Comparison of ENCODE assay signal across 8 cellular contexts in the genomic region with DNA sequence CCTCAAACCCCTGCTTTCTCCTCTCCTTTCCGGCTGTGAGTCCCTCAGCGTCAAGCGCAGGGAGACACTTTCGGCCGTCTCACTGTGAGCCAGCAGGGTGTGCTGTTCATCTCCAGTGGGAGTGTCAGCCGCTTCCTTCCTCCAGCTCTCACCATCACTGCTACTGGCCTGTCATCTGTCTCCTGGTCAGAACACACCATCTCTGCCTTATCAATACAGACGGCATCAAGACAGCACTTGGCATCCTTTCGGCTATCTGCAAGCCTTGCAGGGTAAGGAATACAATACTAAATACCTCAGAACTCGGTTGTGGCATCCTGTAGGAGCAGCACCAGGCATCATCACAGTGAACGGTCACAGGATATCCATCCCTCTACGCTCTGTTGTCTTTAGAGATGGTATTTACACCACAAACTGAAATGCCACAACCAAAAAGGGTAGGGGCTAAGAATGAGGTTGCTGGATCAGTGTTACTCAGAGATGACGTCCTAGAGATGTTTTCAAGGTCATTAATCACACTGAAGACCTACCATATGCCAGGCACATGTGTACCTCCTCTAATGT. TPM values are rescaled to one million over a fixed set of nuclear protein-coding genes. Genes with fewer than 3 reads are reported as not detected.
DNase-seq lines count a peak whose midpoint lies in the region; ATAC-seq, FAIRE-seq and TF ChIP-seq lines count a peak whose summit lies in the region.

No MANE protein-coding gene starts in this region.

- peak; percentile 59 for FAIRE-seq in GM12891 (lab: Jason Lieb, UNC)

- H3K27me3 ChIP-seq in SK-N-SH (ENCODE audit: insufficient read depth) (no peaks in the 10 kb centered on the region), parathyroid adenoma (ENCODE audit: control insufficient read depth, insufficient read depth, low read length) (no peaks in the 10 kb centered on the region)

- H3K36me3 ChIP-seq in SK-N-SH (replicated peaks in 1 of 2; ENCODE audit: control insufficient read depth in 1 of 2, insufficient read depth in 2 of 2, low read length in 1 of 2) (peaks cover 17 to 18% of the 10 kb centered on the region in 2 experiments), parathyroid adenoma (ENCODE audit: control insufficient read depth, insufficient read depth, low read length) (no peaks in the 10 kb centered on the region)

- no peak overlapping the region for H3K4me2 ChIP-seq in SK-N-SH
- no peak overlapping the region for H3K4me2 ChIP-seq in parathyroid adenoma (ENCODE audit: low read length)

- H3K4me3 ChIP-seq in SK-N-SH (ENCODE audit: low read depth in 2 of 2, low read length in 1 of 2) (no peak overlapping the region), parathyroid adenoma (ENCODE audit: low read depth, low read length) (no peak overlapping the region), lower leg skin (ENCODE audit: low read depth, poor library complexity, severe bottlenecking) (no peak overlapping the region)

- no peak for TF ChIP-seq POLR2A in GM12891 (IDR thresholded peaks at IDR 0.05; ENCODE audit: low read depth, low read length)
- TF ChIP-seq POLR2A in lower leg skin (IDR thresholded peaks at IDR 0.05): no peak

- POLR2A ChIA-PET in SK-N-SH (lab: Yijun Ruan, JAX): interaction anchor here (0.7 kb wide), 1 partner anchor 56 kb away, joined by 3 read pairs; no protein-coding TSS in a partner anchor

- TF ChIP-seq EP300 in SK-N-SH (IDR thresholded peaks at IDR 0.05; ENCODE audit: borderline replicate concordance in 1 of 2, low read depth in 1 of 2, low read length in 1 of 2): no peak

- H3K4me1 ChIP-seq in SK-N-SH (ENCODE audit: control insufficient read depth in 1 of 2, insufficient read depth in 2 of 2, low read depth in 1 of 2, low read length in 1 of 2) (peaks cover 0 to 12% of the 10 kb centered on the region in 2 experiments; a peak in 1 of 4 replicates), parathyroid adenoma (no peaks in the 10 kb centered on the region)

- H3K9me2 ChIP-seq in SK-N-SH: no peaks in the 10 kb centered on the region

- TF ChIP-seq CTCF in SK-N-SH (IDR thresholded peaks at IDR 0.05) (peak; percentile 55), parathyroid adenoma (IDR thresholded peaks at IDR 0.05) (peak; percentile 43), lower leg skin (IDR thresholded peaks at IDR 0.05) (no peak)

- no peaks in the 10 kb centered on the region for H4K20me1 ChIP-seq in SK-N-SH (ENCODE audit: insufficient read depth)

- H3F3A ChIP-seq in SK-N-SH (replicated peaks; ENCODE audit: insufficient read depth): peaks cover 31% of the 10 kb centered on the region

- no peak for ATAC-seq in HG02588 (IDR thresholded peaks at IDR 0.05; ENCODE audit: unreplicated experiment)

- intact Hi-C loops in lower leg skin (cut with DNase I; ENCODE audit: low total_unique reads): no loop called here

- H2AFZ ChIP-seq in SK-N-SH (ENCODE audit: low read depth) (no peak overlapping the region), parathyroid adenoma (no peak overlapping the region)

- H3K79me2 ChIP-seq in SK-N-SH (ENCODE audit: insufficient read depth) (no peaks in the 10 kb centered on the region), parathyroid adenoma (no peaks in the 10 kb centered on the region)

- peak; percentile 58 for TF ChIP-seq RAD21 in SK-N-SH (IDR thresholded peaks at IDR 0.05; ENCODE audit: low read length)

- H3K27ac ChIP-seq in SK-N-SH (ENCODE audit: low read depth in 2 of 2, low read length in 1 of 2): peak overlapping the region; percentile 5 to 8; a peak in 2 of 4 replicates
- H3K27ac ChIP-seq in parathyroid adenoma: no peak overlapping the region

- H3K9me3 ChIP-seq in SK-N-SH (no peaks in the 10 kb centered on the region), parathyroid adenoma (ENCODE audit: control insufficient read depth, low read length) (no peaks in the 10 kb centered on the region)

- peak; percentile 56 for DNase-seq in AG08396 (ENCODE audit: low spot score)
- no peak for DNase-seq in GM12891 (ENCODE audit: insufficient read length, low spot score)
- DNase-seq in SK-N-SH: peak; percentile 69
- peak; percentile 55 for DNase-seq in fibroblast of peridontal ligament (ENCODE audit: extremely low read depth)
- DNase-seq in NCI-H2029 treated with DMSO at 0.1 percent for 48 hours (lab: John Stamatoyannopoulos, UW): no peak
- no peak for DNase-seq in lower leg skin (ENCODE audit: low spot score in 2 of 2)

- CTCF ChIA-PET in SK-N-SH (lab: Yijun Ruan, JAX): interaction anchor here (0.6 to 3.9 kb wide), 11 partner anchors 10 to 150 kb away, joined by 3 to 34 read pairs (median 4); partner anchors contain the start of genes DYNC1LI2 and NAE1

- WGBS in SK-N-SH (ENCODE audit: low lambda C conversion rate): 76% methylated on average over 11 of the region's 12 CpGs
- 50 to 60% methylated on average over 12 of the region's 12 CpGs for WGBS in lower leg skin, 2 donors

- no peak overlapping the region for H3K9ac ChIP-seq in SK-N-SH
- no peak overlapping the region for H3K9ac ChIP-seq in parathyroid adenoma

TF ChIP-seq in GM12891, 5 proteins besides CTCF, POLR2A, EP300 and RAD21:
- no peak for TF ChIP-seq POU2F2 (IDR thresholded peaks at IDR 0.05; ENCODE audit: low read depth, low read length)
- TF ChIP-seq TAF1 (IDR thresholded peaks at IDR 0.05; ENCODE audit: low read depth, low read length): no peak
- TF ChIP-seq SPI1 (IDR thresholded peaks at IDR 0.05; ENCODE audit: low read depth, low read length): no peak
- TF ChIP-seq PAX5 (IDR thresholded peaks at IDR 0.05; ENCODE audit: insufficient read depth, low read length, severe bottlenecking): no peak
- no peak for TF ChIP-seq POLR2AphosphoS5 (IDR thresholded peaks at IDR 0.05; ENCODE audit: low read depth, low read length)

TF ChIP-seq in SK-N-SH, 30 proteins besides CTCF, POLR2A, EP300 and RAD21:
- TF ChIP-seq POLR2AphosphoS5 (IDR thresholded peaks at IDR 0.05; ENCODE audit: low read depth, low read length): 0 out of 2 replicates have a peak, but pooled peaks have one; percentile 1
- TF ChIP-seq TAF1 (IDR thresholded peaks at IDR 0.05; ENCODE audit: borderline replicate concordance, low read depth, low read length): no peak
- no peak for TF ChIP-seq NRF1 (IDR thresholded peaks at IDR 0.05; ENCODE audit: low read depth, low read length)
- TF ChIP-seq FOSL2 (IDR thresholded peaks at IDR 0.05; ENCODE audit: borderline replicate concordance, low read depth): no peak
- TF ChIP-seq FOXM1 (IDR thresholded peaks at IDR 0.05; ENCODE audit: low read depth): no peak
- TF ChIP-seq NFIC (IDR thresholded peaks at IDR 0.05; ENCODE audit: borderline replicate concordance): no peak
- peak; percentile 62 for TF ChIP-seq TCF12 (IDR thresholded peaks at IDR 0.05)
- peak; percentile 90 for TF ChIP-seq RFX5 (IDR thresholded peaks at IDR 0.05; ENCODE audit: low read length)
- peak; percentile 39; the same call in 1 of the 2 replicates for TF ChIP-seq SMC3 (IDR thresholded peaks at IDR 0.05; ENCODE audit: low read depth, low read length)
- no peak for TF ChIP-seq EZH2phosphoT487 (IDR thresholded peaks at IDR 0.05; ENCODE audit: borderline replicate concordance, low read depth)
- peak; percentile 50; the same call in 1 of the 2 replicates for TF ChIP-seq PBX3 (IDR thresholded peaks at IDR 0.05)

RNA-seq across cellular contexts. Expression of gene CMTM4, which starts 20.7 kb away (rescaled TPM):
- 0.30 TPM for polyA plus RNA-seq in GM12891 (2012; ENCODE audit: low read depth, missing spikeins)
- polyA plus RNA-seq in SK-N-SH (2012; rRNA removed): 21.7 and 30.8 TPM in 2 replicates
- 18.9 and 22.2 TPM in 2 replicates for polyA plus RNA-seq in SK-N-SH (2012; cell fraction: cytosol; rRNA removed)
- polyA plus RNA-seq in SK-N-SH (2012; cell fraction: nucleus; rRNA removed): 22.9 and 26.7 TPM in 2 replicates
- 10 to 100 TPM; 11.1 to 30.2 (median 22.5) TPM for total RNA-seq in lower leg skin

RNA-seq across cellular contexts. Expression of gene DYNC1LI2, which starts 34.2 kb away (rescaled TPM):
- 14.2 TPM for polyA plus RNA-seq in GM12891 (2012; ENCODE audit: low read depth, missing spikeins)
- 33.1 and 49.6 TPM in 2 replicates for polyA plus RNA-seq in SK-N-SH (2012; rRNA removed)
- polyA plus RNA-seq in SK-N-SH (2012; cell fraction: cytosol; rRNA removed): 24.1 and 25.2 TPM in 2 replicates
- 186 and 240 TPM in 2 replicates for polyA plus RNA-seq in SK-N-SH (2012; cell fraction: nucleus; rRNA removed)
- total RNA-seq in lower leg skin: 100 to 1,000 TPM in 2 of 4 donors, 10 to 100 TPM in 2; 59.3 to 194 (median 111) TPM

Comparison
In these comparisons a context has a peak if more than half of its experiments do, and no peak if none do; other contexts are left out.
1. DNase-seq: peak in AG08396 (single experiment), SK-N-SH (single experiment) and fibroblast of peridontal ligament (single experiment); none in GM12891 (single experiment), NCI-H2029 treated with DMSO at 0.1 percent for 48 hours (single experiment) and lower leg skin (0 of 2).
2. CTCF ChIP-seq: peak in SK-N-SH (single experiment) and parathyroid adenoma (single experiment); none in lower leg skin (0 of 3).